Comparison of ENCODE assay signal across 8 cellular contexts in genomic region chr11:47564933-47565339, GRCh38. TPM values are rescaled to one million over a fixed set of nuclear protein-coding genes. Genes with fewer than 3 reads are reported as not detected.
DNase-seq lines count a peak whose midpoint lies in the region; ATAC-seq and TF ChIP-seq lines count a peak whose summit lies in the region.

No MANE protein-coding gene starts in this region.

- peak overlapping the region; percentile 82 for H3K27ac Mint-ChIP-seq in activated CD8-positive, alpha-beta memory T cell treated with anti-CD3 and anti-CD28 coated beads, Interleukin-2, amount 10 ng/mL, durations not matched to agents 7 days and 5 days

- H3K9me3 Mint-ChIP-seq in activated CD8-positive, alpha-beta memory T cell treated with anti-CD3 and anti-CD28 coated beads, Interleukin-2, amount 10 ng/mL, durations not matched to agents 7 days and 5 days (ENCODE audit: low read depth): no peaks in the 10 kb centered on the region

- no peaks in the 10 kb centered on the region for H3K9me3 ChIP-seq in SU-DHL-6 (ENCODE audit: insufficient read depth, low read length)

- peaks cover 36% of the 10 kb centered on the region for H3K79me2 ChIP-seq in SU-DHL-6 (ENCODE audit: insufficient read depth, low read length)

- H3K4me3 Mint-ChIP-seq in activated CD8-positive, alpha-beta memory T cell treated with anti-CD3 and anti-CD28 coated beads, Interleukin-2, amount 10 ng/mL, durations not matched to agents 7 days and 5 days: peak overlapping the region; percentile 80

- no peak for DNase-seq in activated CD8-positive, alpha-beta memory T cell treated with anti-CD3 and anti-CD28 coated beads, Interleukin-2, amount 10 ng/mL, durations not matched to agents 7 days and 5 days
- DNase-seq in activated CD8-positive, alpha-beta memory T cell treated with anti-CD3 and anti-CD28 coated beads, Interleukin-2, amount 50 U/mL, for 48 hours: no peak
- DNase-seq in foreskin keratinocyte: no peak
- no peak for DNase-seq in skeletal muscle cell (ENCODE audit: low read depth)
- no peak for DNase-seq in GM20000 (ENCODE audit: low spot score)

- peak overlapping the region; percentile 58 for H3K27ac ChIP-seq in SU-DHL-6 (ENCODE audit: low read depth, low read length)
- peak overlapping the region; percentile 88 for H3K27ac ChIP-seq in foreskin keratinocyte

- H3K27me3 ChIP-seq in SU-DHL-6 (ENCODE audit: low read length) (no peaks in the 10 kb centered on the region), foreskin keratinocyte (no peaks in the 10 kb centered on the region)

- H3K36me3 Mint-ChIP-seq in activated CD8-positive, alpha-beta memory T cell treated with anti-CD3 and anti-CD28 coated beads, Interleukin-2, amount 10 ng/mL, durations not matched to agents 7 days and 5 days: peaks cover 9% of the 10 kb centered on the region

- no peaks in the 10 kb centered on the region for H4K20me1 ChIP-seq in SU-DHL-6 (ENCODE audit: low read depth, low read length)

- H3K4me1 ChIP-seq in foreskin keratinocyte: peaks cover 6% of the 10 kb centered on the region

- H3F3A ChIP-seq in SU-DHL-6 (ENCODE audit: insufficient read depth): peaks cover 3% of the 10 kb centered on the region; the same call in 1 of the 2 replicates

- peaks cover 29% of the 10 kb centered on the region for H3K4me1 Mint-ChIP-seq in activated CD8-positive, alpha-beta memory T cell treated with anti-CD3 and anti-CD28 coated beads, Interleukin-2, amount 10 ng/mL, durations not matched to agents 7 days and 5 days

- peak overlapping the region; percentile 92 for H2AFZ ChIP-seq in SU-DHL-6 (ENCODE audit: low read depth, low read length, severe bottlenecking)

- peak overlapping the region; percentile 83 for H3K4me3 ChIP-seq in SU-DHL-6 (ENCODE audit: insufficient read depth, low read length, poor library complexity, severe bottlenecking)
- H3K4me3 ChIP-seq in skeletal muscle cell (ENCODE audit: low read depth, low read length): peak overlapping the region; percentile 76

- no peaks in the 10 kb centered on the region for H3K27me3 Mint-ChIP-seq in activated CD8-positive, alpha-beta memory T cell treated with anti-CD3 and anti-CD28 coated beads, Interleukin-2, amount 10 ng/mL, durations not matched to agents 7 days and 5 days

- no peaks in the 10 kb centered on the region for H3K9me2 ChIP-seq in SU-DHL-6 (replicated peaks; ENCODE audit: insufficient read depth, low read length)

- no peak for TF ChIP-seq CTCF in SU-DHL-6 (IDR thresholded peaks at IDR 0.05; ENCODE audit: insufficient read depth, low read length, poor library complexity, severe bottlenecking)
- TF ChIP-seq CTCF in foreskin keratinocyte (conservative IDR thresholded peaks at IDR 0.05): no peak
- TF ChIP-seq CTCF in GM20000 (IDR thresholded peaks at IDR 0.05; ENCODE audit: extremely low read depth, missing control alignments): no peak

- peak overlapping the region; percentile 91 for H3K9ac ChIP-seq in SU-DHL-6 (ENCODE audit: low read length)

- CTCF ChIA-PET in activated CD8-positive, alpha-beta memory T cell treated with anti-CD3 and anti-CD28 coated beads, Interleukin-2, amount 10 ng/mL, durations not matched to agents 7 days and 5 days (lab: Charles Lee): interaction anchor here (0.5 to 4.0 kb wide), 8 partner anchors 8 to 199 kb away, joined by 3 to 48 read pairs (median 4); partner anchors contain the start of genes CELF1, KBTBD4 and NDUFS3

- H3K36me3 ChIP-seq in SU-DHL-6 (ENCODE audit: low read length): no peaks in the 10 kb centered on the region

- peak; percentile 10 for ATAC-seq in activated CD8-positive, alpha-beta memory T cell treated with anti-CD3 and anti-CD28 coated beads, Interleukin-2, amount 10 ng/mL, durations not matched to agents 7 days and 5 days
- ATAC-seq in foreskin keratinocyte (peak; percentile 2), HG03196 (IDR thresholded peaks at IDR 0.05; ENCODE audit: unreplicated experiment) (no peak), GM19023 (IDR thresholded peaks at IDR 0.05; ENCODE audit: unreplicated experiment) (no peak)

- peak overlapping the region; percentile 96 for H3K4me2 ChIP-seq in SU-DHL-6 (ENCODE audit: low read depth, low read length, poor library complexity, severe bottlenecking)

RNA-seq across cellular contexts. Expression of gene PTPMT1, which starts 0.5 kb away (rescaled TPM):
- total RNA-seq in activated CD8-positive, alpha-beta memory T cell treated with anti-CD3 and anti-CD28 coated beads, Interleukin-2, amount 10 ng/mL, durations not matched to agents 7 days and 5 days: 10 to 100 TPM; 48.4 to 50.2 TPM
- 112 and 118 TPM in 2 replicates for total RNA-seq in foreskin keratinocyte
- polyA plus RNA-seq in foreskin keratinocyte: 145 and 159 TPM in 2 replicates

RNA-seq across cellular contexts. Expression of gene CELF1, which starts 12.0 kb away (rescaled TPM):
- 100 to 1,000 TPM; 108 to 118 TPM for total RNA-seq in activated CD8-positive, alpha-beta memory T cell treated with anti-CD3 and anti-CD28 coated beads, Interleukin-2, amount 10 ng/mL, durations not matched to agents 7 days and 5 days
- 84.1 and 93.3 TPM in 2 replicates for total RNA-seq in foreskin keratinocyte
- 26.7 and 28.8 TPM in 2 replicates for polyA plus RNA-seq in foreskin keratinocyte

RNA-seq across cellular contexts. Expression of gene KBTBD4, which starts 13.8 kb away (rescaled TPM):
- total RNA-seq in activated CD8-positive, alpha-beta memory T cell treated with anti-CD3 and anti-CD28 coated beads, Interleukin-2, amount 10 ng/mL, durations not matched to agents 7 days and 5 days: 10 to 100 TPM; 17.7 to 19.0 TPM
- 16.4 and 17.4 TPM in 2 replicates for total RNA-seq in foreskin keratinocyte
- 10.4 and 11.2 TPM in 2 replicates for polyA plus RNA-seq in foreskin keratinocyte

RNA-seq across cellular contexts. Expression of gene NDUFS3, which starts 13.9 kb away (rescaled TPM):
- 100 to 1,000 TPM; 110 to 127 TPM for total RNA-seq in activated CD8-positive, alpha-beta memory T cell treated with anti-CD3 and anti-CD28 coated beads, Interleukin-2, amount 10 ng/mL, durations not matched to agents 7 days and 5 days
- total RNA-seq in foreskin keratinocyte: 109 and 112 TPM in 2 replicates
- 147 and 149 TPM in 2 replicates for polyA plus RNA-seq in foreskin keratinocyte

RNA-seq across cellular contexts. Expression of gene FAM180B, which starts 21.5 kb away (rescaled TPM):
- under 1 TPM in 1 of 2 experiments, not detected in 1; 0.21 TPM for total RNA-seq in activated CD8-positive, alpha-beta memory T cell treated with anti-CD3 and anti-CD28 coated beads, Interleukin-2, amount 10 ng/mL, durations not matched to agents 7 days and 5 days
- not detected in 2 replicates for total RNA-seq in foreskin keratinocyte
- not detected in 2 replicates for polyA plus RNA-seq in foreskin keratinocyte

Comparison
In these comparisons a context has a peak if more than half of its experiments do, and no peak if none do; other contexts are left out.
1. ATAC-seq: peak in activated CD8-positive, alpha-beta memory T cell treated with anti-CD3 and anti-CD28 coated beads, Interleukin-2, amount 10 ng/mL, durations not matched to agents 7 days and 5 days (single experiment) and foreskin keratinocyte (single experiment); none in HG03196 (single experiment) and GM19023 (single experiment).